1 cellular context compared by ENCODE assay signal in genomic region chr2:68768461-68768860, GRCh38.
TF ChIP-seq lines count a peak whose summit lies in the region.

No MANE protein-coding gene starts in this region.

TF ChIP-seq in HepG2, 621 proteins besides CTCF, POLR2A, EP300 and RAD21:
- TF ChIP-seq ZNF382 (CRISPR knock-in tag; IDR thresholded peaks at IDR 0.05; ENCODE audit: borderline replicate concordance) (no peak), THAP8 (CRISPR knock-in tag; IDR thresholded peaks at IDR 0.05; ENCODE audit: borderline replicate concordance) (no peak), PATZ1 (CRISPR knock-in tag; IDR thresholded peaks at IDR 0.05) (no peak), ARID4A (CRISPR knock-in tag; IDR thresholded peaks at IDR 0.05; ENCODE audit: borderline replicate concordance) (no peak), FOXJ3 (CRISPR knock-in tag; IDR thresholded peaks at IDR 0.05; ENCODE audit: borderline replicate concordance) (no peak), EZH2 (conservative IDR thresholded peaks at IDR 0.05; ENCODE audit: low read depth, low read length) (no peak), ZNF431 (CRISPR knock-in tag; IDR thresholded peaks at IDR 0.05; ENCODE audit: borderline replicate concordance, low read depth) (no peak), HMGXB4 (CRISPR knock-in tag; IDR thresholded peaks at IDR 0.05; ENCODE audit: borderline replicate concordance in 1 of 2, low read depth in 1 of 2) (no peak), HNRNPK (IDR thresholded peaks at IDR 0.05; ENCODE audit: low read depth, low read length, poor library complexity, severe bottlenecking) (no peak), ZNF17 (CRISPR knock-in tag; IDR thresholded peaks at IDR 0.05) (no peak), PHF20 (CRISPR knock-in tag; IDR thresholded peaks at IDR 0.05) (no peak), PRDM4 (CRISPR knock-in tag; IDR thresholded peaks at IDR 0.05; ENCODE audit: borderline replicate concordance) (no peak)
